15 cellular contexts compared by ENCODE assay signal in genomic region chr21:41713495-41714281, GRCh38. TPM values are rescaled to one million over a fixed set of nuclear protein-coding genes. Genes with fewer than 3 reads are reported as not detected.
"Had no signal": no experiment of that assay in that cellular context is flagged by ENCODE, and none has a peak within 500 bp of the region (broad histone marks: within the 10 kb centered on the region; RNA-seq: fewer than 3 reads in every experiment).

No MANE protein-coding gene starts in this region.

- H3K27me3 ChIP-seq: ovary had no signal

- H3K9me3 ChIP-seq: ovary, tibial nerve had no signal

- H3K36me3 ChIP-seq: ovary, tibial nerve had no signal

- H3K4me3 ChIP-seq: ovary, skin epidermis, tibial nerve had no signal

- DNase-seq: activated CD4-positive, alpha-beta T cell treated with anti-CD3 and anti-CD28 coated beads for 36 hours; activated naive CD4-positive, alpha-beta T cell treated with anti-CD3 and anti-CD28 coated beads, Interleukin-2, amount 10 ng/mL, durations not matched to agents 7 days and 5 days; central memory CD4-positive, alpha-beta T cell; cortex of kidney; effector memory CD8-positive, alpha-beta T cell; erythroblast; hypothalamus; nephron progenitor cell; ovary; retina; T-helper 9 cell had no signal

- H3K27ac ChIP-seq: ovary, skin epidermis had no signal

- ATAC-seq: activated CD4-positive, alpha-beta T cell treated with anti-CD3 and anti-CD28 coated beads for 36 hours; effector memory CD8-positive, alpha-beta T cell; stimulated activated effector memory CD8-positive, alpha-beta T cell treated with anti-CD3 and anti-CD28 coated beads, Interleukin-12 subunit alpha, Interleukin-12 subunit beta, amount 100 ng/mL, for 72 hours had no signal

RNA-seq across cellular contexts. Expression of gene RIPK4, which starts 53.2 kb away (rescaled TPM):
- total RNA-seq: activated T-helper 1 cell treated with anti-CD3 and anti-CD28 coated beads, Interleukin-12 subunit alpha, Interleukin-12 subunit beta, Interleukin-2, Interleukin-4 antibody, amounts not matched to agents 30 ng/mL and 10 ng/mL and 1 ng/mL, durations not matched to agents 14 hours and 24 hours and 36 hours had no signal
